Comparison of ENCODE assay signal across 8 cellular contexts in genomic region chr22:20392983-20393704, GRCh38. TPM values are rescaled to one million over a fixed set of nuclear protein-coding genes. Genes with fewer than 3 reads are reported as not detected.
A peak's percentile ranks its signal among the peaks of the same experiment; 100 is the strongest.
DNase-seq lines count a peak whose midpoint lies in the region; ATAC-seq lines count a peak whose summit lies in the region.

No MANE protein-coding gene starts in this region.

- H3K4me1 Mint-ChIP-seq in activated T-helper 17 cell treated with anti-CD3 and anti-CD28 coated beads, Interleukin-2, amount 50 U/mL, for 72 hours = peaks cover 6% of the 10 kb centered on the region
- peaks cover 24 to 33% of the 10 kb centered on the region in 2 donors for H3K4me1 Mint-ChIP-seq in stimulated activated naive B cell treated with anti-CD40 and anti-IgM and Interleukin-4, amounts not matched to agents 10 μg/mL and 1 μg/mL and 100 μg/mL, for 72 hours

- peak overlapping the region; percentile 90 for H3K9ac ChIP-seq in iPS-18a (ENCODE audit: low read length)

- H3K27me3 Mint-ChIP-seq in activated T-helper 17 cell treated with anti-CD3 and anti-CD28 coated beads, Interleukin-2, amount 50 U/mL, for 72 hours = no peaks in the 10 kb centered on the region
- H3K27me3 Mint-ChIP-seq in stimulated activated naive B cell treated with anti-CD40 and anti-IgM and Interleukin-4, amounts not matched to agents 10 μg/mL and 1 μg/mL and 100 μg/mL, for 72 hours = no peaks in the 10 kb centered on the region

- DNase-seq in DMS53 (lab: John Stamatoyannopoulos, UW) (peak; percentile 8), DMS53 treated with DMSO at 0.1 percent for 48 hours (lab: John Stamatoyannopoulos, UW; ENCODE audit: unreplicated experiment) (no peak), NOMO-1 (lab: John Stamatoyannopoulos, UW; ENCODE audit: unreplicated experiment in 2 of 2) (no peak), SW 1271 (lab: John Stamatoyannopoulos, UW) (no peak)
- no peak for DNase-seq in stimulated activated naive B cell treated with anti-CD40 and anti-IgM and Interleukin-4, amounts not matched to agents 10 μg/mL and 1 μg/mL and 100 μg/mL, for 72 hours

- H3K36me3 Mint-ChIP-seq in activated T-helper 17 cell treated with anti-CD3 and anti-CD28 coated beads, Interleukin-2, amount 50 U/mL, for 72 hours (ENCODE audit: low read depth) = no peaks in the 10 kb centered on the region
- peaks cover 2 to 3% of the 10 kb centered on the region in 2 donors for H3K36me3 Mint-ChIP-seq in stimulated activated naive B cell treated with anti-CD40 and anti-IgM and Interleukin-4, amounts not matched to agents 10 μg/mL and 1 μg/mL and 100 μg/mL, for 72 hours

- no peaks in the 10 kb centered on the region for H3K27me3 ChIP-seq in iPS-18a (ENCODE audit: control insufficient read depth, insufficient read depth, low read length)

- no peaks in the 10 kb centered on the region for H3K9me3 ChIP-seq in iPS-18a (ENCODE audit: control insufficient read depth, low read depth, low read length)

- no peak for ATAC-seq in activated T-helper 17 cell treated with anti-CD3 and anti-CD28 coated beads, Interleukin-2, amount 50 U/mL, for 72 hours (replicated peaks)
- no peak for ATAC-seq in stimulated activated naive B cell treated with anti-CD40 and anti-IgM and Interleukin-4, amounts not matched to agents 10 μg/mL and 1 μg/mL and 100 μg/mL, for 72 hours (replicated peaks)
- no peak for ATAC-seq in GM18867 (IDR thresholded peaks at IDR 0.05; ENCODE audit: unreplicated experiment)

- peak overlapping the region; percentile 87 for H3K4me3 ChIP-seq in iPS-18a (ENCODE audit: low read length)

- H3K27ac ChIP-seq in iPS-18a (ENCODE audit: low read length) = no peak overlapping the region

- no peaks in the 10 kb centered on the region for H3K9me3 Mint-ChIP-seq in activated T-helper 17 cell treated with anti-CD3 and anti-CD28 coated beads, Interleukin-2, amount 50 U/mL, for 72 hours
- peaks cover 0 to 2% of the 10 kb centered on the region in 2 donors for H3K9me3 Mint-ChIP-seq in stimulated activated naive B cell treated with anti-CD40 and anti-IgM and Interleukin-4, amounts not matched to agents 10 μg/mL and 1 μg/mL and 100 μg/mL, for 72 hours

- H3K27ac Mint-ChIP-seq in activated T-helper 17 cell treated with anti-CD3 and anti-CD28 coated beads, Interleukin-2, amount 50 U/mL, for 72 hours = peak overlapping the region; percentile 89
- peak overlapping the region; percentile 93 for H3K27ac Mint-ChIP-seq in stimulated activated naive B cell treated with anti-CD40 and anti-IgM and Interleukin-4, amounts not matched to agents 10 μg/mL and 1 μg/mL and 100 μg/mL, for 72 hours

- peak overlapping the region; percentile 86 for H3K4me3 Mint-ChIP-seq in activated T-helper 17 cell treated with anti-CD3 and anti-CD28 coated beads, Interleukin-2, amount 50 U/mL, for 72 hours
- peak overlapping the region; percentile 91 for H3K4me3 Mint-ChIP-seq in stimulated activated naive B cell treated with anti-CD40 and anti-IgM and Interleukin-4, amounts not matched to agents 10 μg/mL and 1 μg/mL and 100 μg/mL, for 72 hours

- no peaks in the 10 kb centered on the region for H3K36me3 ChIP-seq in iPS-18a (ENCODE audit: control insufficient read depth, low read depth, low read length)

- peaks cover 14% of the 10 kb centered on the region for H3K4me1 ChIP-seq in iPS-18a (ENCODE audit: control insufficient read depth, low read depth, low read length)

RNA-seq across cellular contexts. Expression of gene ZNF74, which starts 0.8 kb away (rescaled TPM):
- total RNA-seq in activated T-helper 17 cell treated with anti-CD3 and anti-CD28 coated beads, Interleukin-2, amount 50 U/mL, for 72 hours = 10 to 100 TPM in 1 of 2 donors, 1 to 10 TPM in 1; 6.4 to 10.0 TPM

RNA-seq across cellular contexts. Expression of gene SCARF2, which starts 44.5 kb away (rescaled TPM):
- total RNA-seq in activated T-helper 17 cell treated with anti-CD3 and anti-CD28 coated beads, Interleukin-2, amount 50 U/mL, for 72 hours = 1 to 10 TPM in 1 of 2 donors, under 1 TPM in 1; 0.43 to 1.5 TPM
